In genomic region chr2:110745048-110745447, GRCh38 we compare ENCODE assay signal across 34 cellular contexts. TPM values are rescaled to one million over a fixed set of nuclear protein-coding genes. Genes with fewer than 3 reads are reported as not detected.
"Had no signal": no experiment of that assay in that cellular context is flagged by ENCODE, and none has a peak within 500 bp of the region (broad histone marks: within the 10 kb centered on the region; RNA-seq: fewer than 3 reads in every experiment).

No MANE protein-coding gene starts in this region.

- H3K9me3 Mint-ChIP-seq: activated naive CD4-positive, alpha-beta T cell treated with anti-CD3 and anti-CD28 coated beads, Interleukin-2, amount 50 U/mL, for 72 hours; activated T-cell treated with anti-CD3 and anti-CD28 coated beads, Interleukin-2, amount 50 U/mL, for 24 hours; activated T-helper 2 cell treated with anti-CD3 and anti-CD28 coated beads, Interferon-gamma antibody, Interleukin-2, Interleukin-4, amounts not matched to agents 10 μg/mL and 5 μg/mL and 100 μg/mL, durations not matched to agents 14 hours and 24 hours and 36 hours; T-helper 1 cell treated with Interleukin-12 subunit alpha and Interleukin-12 subunit beta and Interleukin-4 antibody, amounts not matched to agents 30 μg/mL and 1 μg/mL, for 36 hours; T-helper 2 cell treated with Interferon-gamma antibody and Interleukin-4, amounts not matched to agents 5 μg/mL and 100 μg/mL, for 36 hours; WTC11 had no signal

- ATAC-seq: activated CD4-positive, alpha-beta T cell treated with anti-CD3 and anti-CD28 coated beads for 36 hours; activated CD4-positive, CD25-positive, alpha-beta regulatory T cell treated with anti-CD3 and anti-CD28 coated beads, Interleukin-2, amount 50 U/mL, for 24 hours; activated CD8-positive, alpha-beta T cell treated with anti-CD3 and anti-CD28 coated beads, Interleukin-2, amount 10 ng/mL, durations not matched to agents 7 days and 5 days; activated naive CD4-positive, alpha-beta T cell treated with anti-CD3 and anti-CD28 coated beads, Interleukin-2, amount 50 U/mL, for 72 hours; body of pancreas; Panc1; WTC11 had no signal

- H3K36me3 ChIP-seq: adrenal gland, breast epithelium, MG63, SJSA1 had no signal

- H3K4me2 ChIP-seq: SK-N-SH had no signal

- H3K9me3 ChIP-seq: adrenal gland, body of pancreas, breast epithelium, MG63, SJSA1, SK-N-SH had no signal

- H3K27me3 ChIP-seq: adrenal gland, body of pancreas had no signal

- H3K9ac ChIP-seq: SK-N-SH had no signal

- H3K4me1 ChIP-seq: adrenal gland, body of pancreas, breast epithelium had no signal

- H3K36me3 Mint-ChIP-seq: activated naive CD4-positive, alpha-beta T cell treated with anti-CD3 and anti-CD28 coated beads, Interleukin-2, amount 50 U/mL, for 72 hours; WTC11 had no signal

- FAIRE-seq: astrocyte, TTC549 had no signal

- DNase-seq: activated CD4-positive, alpha-beta T cell treated with anti-CD3 and anti-CD28 coated beads for 36 hours; activated CD4-positive, alpha-beta T cell treated with anti-CD3 and anti-CD28 coated beads, Interleukin-2, amount 10 ng/mL, durations not matched to agents 7 days and 5 days; activated CD4-positive, alpha-beta T cell treated with anti-CD3 and anti-CD28 coated beads, Interleukin-2, amount 50 U/mL, for 48 hours; activated CD8-positive, alpha-beta T cell treated with anti-CD3 and anti-CD28 coated beads, Interleukin-2, amount 10 ng/mL, durations not matched to agents 7 days and 5 days; activated gamma-delta T cell; activated naive CD4-positive, alpha-beta T cell treated with Interleukin-2 at 50 U/mL for 16 hours; activated T-cell treated with anti-CD3 and anti-CD28 coated beads, Interleukin-2, amount 50 U/mL, for 24 hours; adrenal gland; body of pancreas; caudate nucleus; cerebellar nuclear complex; MG63; MV-4-11; NCI-H1092; NCI-H1436 treated with DMSO at 0.1 percent for 48 hours; NCI-H1694 treated with DMSO at 0.1 percent for 48 hours; NCI-H2029; NCI-H345; NCI-H524 treated with DMSO at 0.1 percent for 48 hours; SHP77 treated with DMSO at 0.1 percent for 48 hours; SK-N-SH had no signal

- H3K4me3 ChIP-seq: adrenal gland, body of pancreas, breast epithelium, MG63, SJSA1 had no signal

- H3K27ac ChIP-seq: adrenal gland, body of pancreas, breast epithelium, SJSA1 had no signal

- H3K27ac Mint-ChIP-seq: activated CD4-positive, alpha-beta T cell treated with anti-CD3 and anti-CD28 coated beads for 36 hours; activated CD4-positive, alpha-beta T cell treated with anti-CD3 and anti-CD28 coated beads, Interleukin-2, amount 10 ng/mL, durations not matched to agents 7 days and 5 days; activated CD8-positive, alpha-beta T cell treated with anti-CD3 and anti-CD28 coated beads, Interleukin-2, amount 10 ng/mL, durations not matched to agents 7 days and 5 days; activated naive CD4-positive, alpha-beta T cell treated with anti-CD3 and anti-CD28 coated beads, Interleukin-2, amount 50 U/mL, for 72 hours; activated T-cell treated with anti-CD3 and anti-CD28 coated beads, Interleukin-2, amount 50 U/mL, for 24 hours; T-helper 1 cell treated with Interleukin-12 subunit alpha and Interleukin-12 subunit beta and Interleukin-4 antibody, amounts not matched to agents 30 μg/mL and 1 μg/mL, for 36 hours; WTC11 had no signal

- H3K4me3 Mint-ChIP-seq: activated CD4-positive, alpha-beta T cell treated with anti-CD3 and anti-CD28 coated beads for 36 hours; activated CD4-positive, alpha-beta T cell treated with anti-CD3 and anti-CD28 coated beads, Interleukin-2, amount 10 ng/mL, durations not matched to agents 7 days and 5 days; activated CD8-positive, alpha-beta T cell treated with anti-CD3 and anti-CD28 coated beads, Interleukin-2, amount 10 ng/mL, durations not matched to agents 7 days and 5 days; activated T-cell treated with anti-CD3 and anti-CD28 coated beads, Interleukin-2, amount 50 U/mL, for 24 hours; T-helper 1 cell treated with Interleukin-12 subunit alpha and Interleukin-12 subunit beta and Interleukin-4 antibody, amounts not matched to agents 30 μg/mL and 1 μg/mL, for 36 hours; T-helper 2 cell treated with Interferon-gamma antibody and Interleukin-4, amounts not matched to agents 5 μg/mL and 100 μg/mL, for 36 hours; WTC11 had no signal

RNA-seq across cellular contexts. Expression of gene ACOXL, which starts 12.7 kb away (rescaled TPM):
- total RNA-seq: activated CD8-positive, alpha-beta T cell treated with anti-CD3 and anti-CD28 coated beads, Interleukin-2, amount 10 ng/mL, durations not matched to agents 7 days and 5 days; breast epithelium; NCI-H460; RPMI7951; SJSA1 had no signal
- polyA plus RNA-seq: SK-N-SH had no signal
